8 cellular contexts compared by ENCODE assay signal in genomic region chr6:10412948-10413849, GRCh38. TPM values are rescaled to one million over a fixed set of nuclear protein-coding genes. Genes with fewer than 3 reads are reported as not detected.
DNase-seq lines count a peak whose midpoint lies in the region; ATAC-seq and TF ChIP-seq lines count a peak whose summit lies in the region.

No MANE protein-coding gene starts in this region.

- H3K27ac ChIP-seq in mucosa of rectum (ENCODE audit: low read depth in 2 of 2, low read length in 2 of 2), result no peak overlapping the region

- peak overlapping the region; percentile 93 to 98 for H3K4me3 Mint-ChIP-seq in CD14-positive monocyte
- H3K4me3 Mint-ChIP-seq in central memory CD8-positive, alpha-beta T cell, result peak overlapping the region; percentile 89

- H3K4me3 ChIP-seq in MG63 (peak overlapping the region; percentile 77), mucosa of rectum (ENCODE audit: low read length in 2 of 2) (peak overlapping the region; percentile 70 to 84)

- DNase-seq in CD14-positive monocyte (ENCODE audit: low spot score) (no peak), MG63 (peak; percentile 76), Ammon's horn (ENCODE audit: low spot score) (no peak), NCI-H1436 (lab: John Stamatoyannopoulos, UW) (no peak)
- DNase-seq in central memory CD8-positive, alpha-beta T cell (ENCODE audit: low spot score in 2 of 2), result no peak
- no peak for DNase-seq in activated CD4-positive, CD25-positive, alpha-beta regulatory T cell treated with anti-CD3 and anti-CD28 coated beads, Interleukin-2, amount 50 U/mL, for 72 hours

- peak overlapping the region; percentile 24 to 43 for H3K9ac ChIP-seq in mucosa of rectum (ENCODE audit: low read depth in 1 of 2, low read length in 2 of 2)

- no peaks in the 10 kb centered on the region for H3K9me3 ChIP-seq in MG63
- no peaks in the 10 kb centered on the region for H3K9me3 ChIP-seq in mucosa of rectum (ENCODE audit: control insufficient read depth in 2 of 2, low read length in 2 of 2)

- peaks cover 11 to 18% of the 10 kb centered on the region in 2 donors for H3K4me1 ChIP-seq in mucosa of rectum (ENCODE audit: control insufficient read depth in 2 of 2, insufficient read depth in 2 of 2, low read length in 2 of 2)

- peaks cover 93 to 100% (median 97%) of the 10 kb centered on the region in 3 donors for H3K27me3 Mint-ChIP-seq in CD14-positive monocyte (ENCODE audit: low read depth in 3 of 3)
- peaks cover 99% of the 10 kb centered on the region for H3K27me3 Mint-ChIP-seq in central memory CD8-positive, alpha-beta T cell

- H3K27me3 ChIP-seq in MG63, result no peaks in the 10 kb centered on the region
- H3K27me3 ChIP-seq in mucosa of rectum (ENCODE audit: control insufficient read depth in 2 of 2, insufficient read depth in 2 of 2, low read length in 2 of 2), result peaks cover 79 to 83% of the 10 kb centered on the region in 2 donors

- H3K36me3 ChIP-seq in MG63 (peaks cover 21% of the 10 kb centered on the region), mucosa of rectum (ENCODE audit: control insufficient read depth in 2 of 2, insufficient read depth in 2 of 2, low read length in 2 of 2) (no peaks in the 10 kb centered on the region)

- intact Hi-C loops in CD14-positive monocyte (cut with micrococcal nuclease), result no loop called here

- peaks cover 11 to 81% (median 66%) of the 10 kb centered on the region in 7 donors for H3K9me3 Mint-ChIP-seq in CD14-positive monocyte
- peaks cover 16% of the 10 kb centered on the region for H3K9me3 Mint-ChIP-seq in central memory CD8-positive, alpha-beta T cell

- ATAC-seq in GM19397 (IDR thresholded peaks at IDR 0.05; ENCODE audit: unreplicated experiment), result peak; percentile 24
- peak; percentile 8 for ATAC-seq in central memory CD8-positive, alpha-beta T cell (replicated peaks; ENCODE audit: extremely low read depth, poor library complexity, severe bottlenecking)

- H3K36me3 Mint-ChIP-seq in CD14-positive monocyte, result peaks cover 27 to 38% of the 10 kb centered on the region in 2 donors
- peaks cover 41% of the 10 kb centered on the region for H3K36me3 Mint-ChIP-seq in central memory CD8-positive, alpha-beta T cell (ENCODE audit: insufficient read depth)

- no peak for TF ChIP-seq CTCF in CD14-positive monocyte (IDR thresholded peaks at IDR 0.05)

- H3K4me1 Mint-ChIP-seq in CD14-positive monocyte, result peaks cover 64% of the 10 kb centered on the region
- H3K4me1 Mint-ChIP-seq in central memory CD8-positive, alpha-beta T cell, result peaks cover 45% of the 10 kb centered on the region

- H3K27ac Mint-ChIP-seq in CD14-positive monocyte, result peak overlapping the region in 2 of 7 donors; percentile 56 to 61
- peak overlapping the region; percentile 62 for H3K27ac Mint-ChIP-seq in central memory CD8-positive, alpha-beta T cell (ENCODE audit: low read depth)

RNA-seq across cellular contexts. Expression of gene TFAP2A, which starts 1.7 kb away (rescaled TPM):
- polyA plus RNA-seq in CD14-positive monocyte, result not detected
- 9.5 and 14.8 TPM in 2 replicates for total RNA-seq in MG63 (2014; rRNA removed; shearing (Covaris generic); ENCODE audit: low replicate concordance)
